Comparison of ENCODE assay signal across 8 cellular contexts in genomic region chr18:33560686-33561370, GRCh38. TPM values are rescaled to one million over a fixed set of nuclear protein-coding genes. Genes with fewer than 3 reads are reported as not detected.
DNase-seq lines count a peak whose midpoint lies in the region; ATAC-seq and TF ChIP-seq lines count a peak whose summit lies in the region.

No MANE protein-coding gene starts in this region.

- no peaks in the 10 kb centered on the region for H4K20me1 ChIP-seq in osteoblast (ENCODE audit: insufficient read depth, low read length)

- no peaks in the 10 kb centered on the region for H3K4me1 ChIP-seq in osteoblast (ENCODE audit: insufficient read depth, low read length)

- peak; percentile 88 for ATAC-seq in HG03378 (IDR thresholded peaks at IDR 0.05; ENCODE audit: unreplicated experiment)
- no peak for ATAC-seq in HG03342 (IDR thresholded peaks at IDR 0.05; ENCODE audit: unreplicated experiment)
- ATAC-seq in GM21390 (IDR thresholded peaks at IDR 0.05; ENCODE audit: unreplicated experiment) = no peak

- no peaks in the 10 kb centered on the region for H3K9me3 ChIP-seq in WERI-Rb-1 (ENCODE audit: severe bottlenecking)
- H3K9me3 ChIP-seq in osteoblast (ENCODE audit: low read depth, low read length) = no peaks in the 10 kb centered on the region

- peak; percentile 12 for DNase-seq in NCI-H510A (lab: John Stamatoyannopoulos, UW)
- no peak for DNase-seq in NCI-H510A treated with DMSO at 0.1 percent for 48 hours (lab: John Stamatoyannopoulos, UW)
- peak; percentile 71 for DNase-seq in WERI-Rb-1
- DNase-seq in osteoblast (ENCODE audit: insufficient read length, low spot score, missing footprints) = no peak
- no peak for DNase-seq in NCI-H2196 treated with DMSO at 0.1 percent for 48 hours (lab: John Stamatoyannopoulos, UW; ENCODE audit: unreplicated experiment)

- no peaks in the 10 kb centered on the region for H3K79me2 ChIP-seq in osteoblast (ENCODE audit: insufficient read depth, low read length)

- TF ChIP-seq CTCF in WERI-Rb-1 (IDR thresholded peaks at IDR 0.05; ENCODE audit: low read depth, low read length) (no peak), osteoblast (IDR thresholded peaks at IDR 0.05; ENCODE audit: extremely low read depth, low read depth, low read length) (no peak)

- peak overlapping the region; percentile 18 for H2AFZ ChIP-seq in osteoblast (ENCODE audit: low read length)

- H3K4me2 ChIP-seq in osteoblast (ENCODE audit: insufficient read depth, low read length) = no peak overlapping the region

- H3K27ac ChIP-seq in WERI-Rb-1 = no peak overlapping the region
- H3K27ac ChIP-seq in osteoblast (ENCODE audit: low read depth, low read length) = no peak overlapping the region

- H3K27me3 ChIP-seq in WERI-Rb-1 (ENCODE audit: insufficient read depth, low read depth, severe bottlenecking) = peaks cover 17% of the 10 kb centered on the region
- H3K27me3 ChIP-seq in osteoblast (ENCODE audit: insufficient read depth, low read length) = no peaks in the 10 kb centered on the region

- H3K36me3 ChIP-seq in WERI-Rb-1 (no peaks in the 10 kb centered on the region), osteoblast (ENCODE audit: insufficient read depth, low read length) (no peaks in the 10 kb centered on the region)

- H3K4me3 ChIP-seq in WERI-Rb-1 (ENCODE audit: low read depth, low read length) (no peak overlapping the region), osteoblast (ENCODE audit: insufficient read depth, low read length) (no peak overlapping the region)

RNA-seq across cellular contexts. Expression of gene ASXL3, which starts 17.2 kb away (rescaled TPM):
- total RNA-seq in osteoblast = not detected in 2 replicates

Comparison
In these comparisons a context has a peak if more than half of its experiments do, and no peak if none do; other contexts are left out.
1. DNase-seq: peak in NCI-H510A (single experiment) and WERI-Rb-1 (single experiment); none in NCI-H510A treated with DMSO at 0.1 percent for 48 hours (single experiment), osteoblast (single experiment) and NCI-H2196 treated with DMSO at 0.1 percent for 48 hours (single experiment).